8 cellular contexts compared by ENCODE assay signal in genomic region chr7:1531263-1531978, GRCh38. TPM values are rescaled to one million over a fixed set of nuclear protein-coding genes. Genes with fewer than 3 reads are reported as not detected.
DNase-seq lines count a peak whose midpoint lies in the region; ATAC-seq and TF ChIP-seq lines count a peak whose summit lies in the region.

No MANE protein-coding gene starts in this region.

- peaks cover 14% of the 10 kb centered on the region for H3F3A ChIP-seq in DOHH2 (ENCODE audit: control insufficient read depth, insufficient read depth)

- H3K4me3 Mint-ChIP-seq in T-helper 2 cell treated with Interferon-gamma antibody and Interleukin-4, amounts not matched to agents 5 μg/mL and 100 μg/mL, for 36 hours, result peak overlapping the region; percentile 90

- H3K36me3 ChIP-seq in DOHH2 (ENCODE audit: control insufficient read depth, low read length) (peaks cover 49% of the 10 kb centered on the region), thymus (ENCODE audit: control insufficient read depth, insufficient read depth) (peaks cover 36% of the 10 kb centered on the region)

- H3K4me1 Mint-ChIP-seq in T-helper 2 cell treated with Interferon-gamma antibody and Interleukin-4, amounts not matched to agents 5 μg/mL and 100 μg/mL, for 36 hours (ENCODE audit: low read depth), result peaks cover 20% of the 10 kb centered on the region

- no peaks in the 10 kb centered on the region for H3K9me3 Mint-ChIP-seq in T-helper 2 cell treated with Interferon-gamma antibody and Interleukin-4, amounts not matched to agents 5 μg/mL and 100 μg/mL, for 36 hours

- WGBS in thymus, result under 1% methylated on average over 55 of the region's 55 CpGs

- peaks cover 13% of the 10 kb centered on the region for H4K20me1 ChIP-seq in DOHH2 (ENCODE audit: control insufficient read depth, insufficient read depth, low read depth, low read length)

- TF ChIP-seq CTCF in DOHH2 (IDR thresholded peaks at IDR 0.05; ENCODE audit: low read depth, low read length, poor library complexity, severe bottlenecking), result no peak
- no peak for TF ChIP-seq CTCF in coronary artery (IDR thresholded peaks at IDR 0.05)

- H3K27ac Mint-ChIP-seq in T-helper 2 cell treated with Interferon-gamma antibody and Interleukin-4, amounts not matched to agents 5 μg/mL and 100 μg/mL, for 36 hours, result peak overlapping the region; percentile 91

- H3K27me3 ChIP-seq in DOHH2 (ENCODE audit: control insufficient read depth, low read length), result no peaks in the 10 kb centered on the region
- H3K27me3 ChIP-seq in thymus (ENCODE audit: control insufficient read depth, insufficient read depth), result no peaks in the 10 kb centered on the region

- H3K4me2 ChIP-seq in DOHH2 (ENCODE audit: low read length), result peak overlapping the region; percentile 92

- peaks cover 5% of the 10 kb centered on the region for H3K27me3 Mint-ChIP-seq in T-helper 2 cell treated with Interferon-gamma antibody and Interleukin-4, amounts not matched to agents 5 μg/mL and 100 μg/mL, for 36 hours (ENCODE audit: low read depth)

- ATAC-seq in HG02798 (IDR thresholded peaks at IDR 0.05; ENCODE audit: poor library complexity, unreplicated experiment) (peak; percentile 23), HG03354 (IDR thresholded peaks at IDR 0.05; ENCODE audit: poor library complexity, severe bottlenecking, unreplicated experiment) (no peak)

- H3K27ac ChIP-seq in DOHH2 (ENCODE audit: low read depth, low read length) (peak overlapping the region; percentile 38), coronary artery (peak overlapping the region; percentile 99 to 100), thymus (ENCODE audit: low read depth) (peak overlapping the region; percentile 95)

- H3K9me3 ChIP-seq in DOHH2 (ENCODE audit: control insufficient read depth, insufficient read depth, low read length) (no peaks in the 10 kb centered on the region), thymus (ENCODE audit: control insufficient read depth) (no peaks in the 10 kb centered on the region)

- H3K4me1 ChIP-seq in DOHH2 (ENCODE audit: control insufficient read depth, low read length) (peaks cover 42% of the 10 kb centered on the region), thymus (ENCODE audit: control insufficient read depth, insufficient read depth, low read length) (peaks cover 26% of the 10 kb centered on the region)

- H3K9me2 ChIP-seq in DOHH2 (replicated peaks; ENCODE audit: control insufficient read depth, low read length), result no peaks in the 10 kb centered on the region

- DNase-seq in T-helper 2 cell treated with Interferon-gamma antibody and Interleukin-4, amounts not matched to agents 5 μg/mL and 100 μg/mL, for 36 hours (ENCODE audit: low spot score), result no peak
- DNase-seq in coronary artery (ENCODE audit: low spot score), result peak; percentile 83
- peak; percentile 27 for DNase-seq in medulla oblongata (ENCODE audit: extremely low spot score)
- DNase-seq in T1000 (lab: John Stamatoyannopoulos, UW), result no peak

- H3K36me3 Mint-ChIP-seq in T-helper 2 cell treated with Interferon-gamma antibody and Interleukin-4, amounts not matched to agents 5 μg/mL and 100 μg/mL, for 36 hours (ENCODE audit: low read depth), result peaks cover 3% of the 10 kb centered on the region

- peaks cover 62% of the 10 kb centered on the region for H3K79me2 ChIP-seq in DOHH2 (ENCODE audit: control insufficient read depth, low read length)

- H3K4me3 ChIP-seq in DOHH2 (ENCODE audit: low read length), result peak overlapping the region; percentile 87
- peak overlapping the region; percentile 96 for H3K4me3 ChIP-seq in coronary artery
- peak overlapping the region; percentile 95 for H3K4me3 ChIP-seq in thymus (ENCODE audit: low read length)

RNA-seq across cellular contexts. Expression of gene MAFK, which starts 0.9 kb away (rescaled TPM):
- 42.9 TPM for polyA plus RNA-seq in thymus

RNA-seq across cellular contexts. Expression of gene TMEM184A, which starts 24.6 kb away (rescaled TPM):
- 5.6 TPM for polyA plus RNA-seq in thymus

RNA-seq across cellular contexts. Expression of gene INTS1, which starts 27.2 kb away (rescaled TPM):
- polyA plus RNA-seq in thymus, result 287 TPM

RNA-seq across cellular contexts. Expression of gene PSMG3, which starts 38.4 kb away (rescaled TPM):
- 85.2 TPM for polyA plus RNA-seq in thymus

Comparison
In these comparisons a context has a peak if more than half of its experiments do, and no peak if none do; other contexts are left out.
1. H3K27ac ChIP-seq: peak in every context shown above with its lines; median percentile 100 in coronary artery; 95 in thymus; 38 in DOHH2.
2. DNase-seq: peak in coronary artery (single experiment) and medulla oblongata (single experiment); none in T-helper 2 cell treated with Interferon-gamma antibody and Interleukin-4, amounts not matched to agents 5 μg/mL and 100 μg/mL, for 36 hours (single experiment) and T1000 (single experiment).
3. Peak in every context shown above with its lines, with median percentiles within 50 percentile points of each other: H3K4me3 ChIP-seq.